30 cellular contexts compared by ENCODE assay signal in genomic region chrY:15397556-15398280, GRCh38.
"Had no signal": no experiment of that assay in that cellular context is flagged by ENCODE, and none has a peak within 500 bp of the region (broad histone marks: within the 10 kb centered on the region; RNA-seq: fewer than 3 reads in every experiment).

No MANE protein-coding gene starts in this region.

- H3K4me3 Mint-ChIP-seq: activated B cell treated with CpG ODN at 0.5 μM for 24 hours; activated CD4-positive, alpha-beta T cell treated with anti-CD3 and anti-CD28 coated beads for 36 hours; activated naive CD8-positive, alpha-beta T cell; activated T-cell treated with anti-CD3 and anti-CD28 coated beads, Interleukin-2, amount 50 U/mL, for 4 hours; immature natural killer cell; mesothelial cell of epicardium; natural killer cell; type B pancreatic cell had no signal

- H3K36me3 Mint-ChIP-seq: activated naive CD8-positive, alpha-beta T cell; immature natural killer cell; mesothelial cell of epicardium; natural killer cell; type B pancreatic cell had no signal

- DNase-seq: activated B cell treated with CpG ODN at 0.5 μM for 24 hours; activated CD4-positive, alpha-beta T cell treated with anti-CD3 and anti-CD28 coated beads for 36 hours; activated CD4-positive, alpha-beta T cell treated with anti-CD3 and anti-CD28 coated beads, Interleukin-2, amount 50 U/mL, for 4 hours; activated CD8-positive, alpha-beta memory T cell treated with anti-CD3 and anti-CD28 coated beads, Interleukin-2, amount 50 U/mL, for 48 hours; activated naive CD4-positive, alpha-beta T cell; activated T-cell treated with anti-CD3 and anti-CD28 coated beads, Interleukin-2, amount 50 U/mL, for 4 hours; adrenal gland; brain microvascular endothelial cell; central memory CD4-positive, alpha-beta T cell; effector memory CD4-positive, alpha-beta T cell; gastrocnemius medialis; head of caudate nucleus; hypothalamus; immature natural killer cell; kidney glomerular epithelial cell; left ventricle myocardium inferior; natural killer cell; retina; spleen; stimulated activated CD4-positive, alpha-beta T cell treated with anti-CD3 and anti-CD28 coated beads, Interleukin-4, amount 100 ng/mL, for 24 hours; stimulated activated naive CD4-positive, alpha-beta T cell treated with Interleukin-2 at 50 U/mL for 16 hours; T1000 had no signal

- H3K9me3 Mint-ChIP-seq: activated B cell treated with CpG ODN at 0.5 μM for 24 hours; activated T-cell treated with anti-CD3 and anti-CD28 coated beads, Interleukin-2, amount 50 U/mL, for 4 hours; activated T-helper 2 cell treated with anti-CD3 and anti-CD28 coated beads, Interferon-gamma antibody, Interleukin-2, Interleukin-4, amounts not matched to agents 10 μg/mL and 5 μg/mL and 100 μg/mL, durations not matched to agents 14 hours and 24 hours and 36 hours; immature natural killer cell; mesothelial cell of epicardium; natural killer cell; type B pancreatic cell had no signal

- ATAC-seq: activated CD4-positive, alpha-beta T cell treated with anti-CD3 and anti-CD28 coated beads for 36 hours; activated T-cell treated with anti-CD3 and anti-CD28 coated beads, Interleukin-2, amount 50 U/mL, for 4 hours; esophagus mucosa; gastrocnemius medialis; natural killer cell had no signal

- H3K4me3 ChIP-seq: adrenal gland, ascending aorta, gastrocnemius medialis, left ventricle myocardium inferior, spleen, thoracic aorta, vagina had no signal

- H3K27me3 ChIP-seq: adrenal gland, ascending aorta, brain microvascular endothelial cell, gastrocnemius medialis, spleen, vagina had no signal

- H3K4me1 Mint-ChIP-seq: activated B cell treated with CpG ODN at 0.5 μM for 24 hours; activated CD4-positive, alpha-beta T cell treated with anti-CD3 and anti-CD28 coated beads for 36 hours; immature natural killer cell; mesothelial cell of epicardium; natural killer cell had no signal

- H3K27ac ChIP-seq: adrenal gland, ascending aorta, brain microvascular endothelial cell, gastrocnemius medialis, left ventricle myocardium inferior, spleen, thoracic aorta, vagina had no signal

- H3K9me3 ChIP-seq: adrenal gland, ascending aorta, gastrocnemius medialis, left ventricle myocardium inferior, spleen, thoracic aorta, vagina had no signal

- H3K27ac Mint-ChIP-seq: activated B cell treated with CpG ODN at 0.5 μM for 24 hours; activated CD4-positive, alpha-beta T cell treated with anti-CD3 and anti-CD28 coated beads for 36 hours; activated naive CD8-positive, alpha-beta T cell; activated T-helper 2 cell treated with anti-CD3 and anti-CD28 coated beads, Interferon-gamma antibody, Interleukin-2, Interleukin-4, amounts not matched to agents 10 μg/mL and 5 μg/mL and 100 μg/mL, durations not matched to agents 14 hours and 24 hours and 36 hours; immature natural killer cell; mesothelial cell of epicardium; natural killer cell; type B pancreatic cell had no signal

- H3K36me3 ChIP-seq: adrenal gland, ascending aorta, brain microvascular endothelial cell, gastrocnemius medialis, left ventricle myocardium inferior, spleen, thoracic aorta, vagina had no signal

- H3K27me3 Mint-ChIP-seq: activated B cell treated with CpG ODN at 0.5 μM for 24 hours; activated CD4-positive, alpha-beta T cell treated with anti-CD3 and anti-CD28 coated beads for 36 hours; activated naive CD8-positive, alpha-beta T cell; type B pancreatic cell had no signal

- H3K4me1 ChIP-seq: adrenal gland, ascending aorta, gastrocnemius medialis, left ventricle myocardium inferior, spleen, vagina had no signal
